1 cellular context compared by ENCODE assay signal in genomic region chr6:85642774-85643529, GRCh38.
TF ChIP-seq lines count a peak whose summit lies in the region.

SYNCRIP (minus strand) TSS chr6:85642886; CDS start chr6:85641439, 1,447 bp downstream.

TF ChIP-seq in GM12878, 131 proteins besides CTCF, POLR2A, EP300 and RAD21 (continued from another document):
- TF ChIP-seq, protein P1, sequence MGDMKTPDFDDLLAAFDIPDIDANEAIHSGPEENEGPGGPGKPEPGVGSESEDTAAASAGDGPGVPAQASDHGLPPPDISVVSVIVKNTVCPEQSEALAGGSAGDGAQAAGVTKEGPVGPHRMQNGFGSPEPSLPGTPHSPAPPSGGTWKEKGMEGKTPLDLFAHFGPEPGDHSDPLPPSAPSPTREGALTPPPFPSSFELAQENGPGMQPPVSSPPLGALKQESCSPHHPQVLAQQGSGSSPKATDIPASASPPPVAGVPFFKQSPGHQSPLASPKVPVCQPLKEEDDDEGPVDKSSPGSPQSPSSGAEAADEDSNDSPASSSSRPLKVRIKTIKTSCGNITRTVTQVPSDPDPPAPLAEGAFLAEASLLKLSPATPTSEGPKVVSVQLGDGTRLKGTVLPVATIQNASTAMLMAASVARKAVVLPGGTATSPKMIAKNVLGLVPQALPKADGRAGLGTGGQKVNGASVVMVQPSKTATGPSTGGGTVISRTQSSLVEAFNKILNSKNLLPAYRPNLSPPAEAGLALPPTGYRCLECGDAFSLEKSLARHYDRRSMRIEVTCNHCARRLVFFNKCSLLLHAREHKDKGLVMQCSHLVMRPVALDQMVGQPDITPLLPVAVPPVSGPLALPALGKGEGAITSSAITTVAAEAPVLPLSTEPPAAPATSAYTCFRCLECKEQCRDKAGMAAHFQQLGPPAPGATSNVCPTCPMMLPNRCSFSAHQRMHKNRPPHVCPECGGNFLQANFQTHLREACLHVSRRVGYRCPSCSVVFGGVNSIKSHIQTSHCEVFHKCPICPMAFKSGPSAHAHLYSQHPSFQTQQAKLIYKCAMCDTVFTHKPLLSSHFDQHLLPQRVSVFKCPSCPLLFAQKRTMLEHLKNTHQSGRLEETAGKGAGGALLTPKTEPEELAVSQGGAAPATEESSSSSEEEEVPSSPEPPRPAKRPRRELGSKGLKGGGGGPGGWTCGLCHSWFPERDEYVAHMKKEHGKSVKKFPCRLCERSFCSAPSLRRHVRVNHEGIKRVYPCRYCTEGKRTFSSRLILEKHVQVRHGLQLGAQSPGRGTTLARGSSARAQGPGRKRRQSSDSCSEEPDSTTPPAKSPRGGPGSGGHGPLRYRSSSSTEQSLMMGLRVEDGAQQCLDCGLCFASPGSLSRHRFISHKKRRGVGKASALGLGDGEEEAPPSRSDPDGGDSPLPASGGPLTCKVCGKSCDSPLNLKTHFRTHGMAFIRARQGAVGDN (IDR thresholded peaks at IDR 0.05) = no peak
- TF ChIP-seq EED (IDR thresholded peaks at IDR 0.05; ENCODE audit: low read depth) (no peak; the same call in 1 of the 2 replicates), CHD2 (IDR thresholded peaks at IDR 0.05; ENCODE audit: borderline replicate concordance, low read depth, low read length) (peak; percentile 89), RB1 (IDR thresholded peaks at IDR 0.05; ENCODE audit: borderline replicate concordance) (peak; percentile 93), MEF2A (IDR thresholded peaks at IDR 0.05; ENCODE audit: insufficient read depth, low read depth, low read length) (no peak), HDAC2 (IDR thresholded peaks at IDR 0.05) (no peak), YY1 (IDR thresholded peaks at IDR 0.05; ENCODE audit: low read depth, low read length) (peak; percentile 96), RELA (IDR thresholded peaks at IDR 0.05; ENCODE audit: borderline replicate concordance, partially characterized antibody) (peak; percentile 66), BHLHE40 (IDR thresholded peaks at IDR 0.05; ENCODE audit: borderline replicate concordance in 1 of 2, low read depth in 2 of 2, low read length in 1 of 2) (peak; percentile 68 to 86), EGR1 (IDR thresholded peaks at IDR 0.05; ENCODE audit: borderline replicate concordance in 1 of 2, low read depth in 2 of 2, low read length in 2 of 2) (peak; percentile 77 to 90), IKZF2 (IDR thresholded peaks at IDR 0.05) (peak; percentile 70 to 71), ASH2L (IDR thresholded peaks at IDR 0.05; ENCODE audit: borderline replicate concordance, low read depth) (no peak), TCF12 (IDR thresholded peaks at IDR 0.05; ENCODE audit: low read depth, low read length) (peak; percentile 62; the same call in 1 of the 2 replicates), SREBF2 (IDR thresholded peaks at IDR 0.05; ENCODE audit: low read length) (no peak), BCL3 (IDR thresholded peaks at IDR 0.05; ENCODE audit: borderline replicate concordance, insufficient read depth, low read depth, low read length, poor library complexity, severe bottlenecking) (no peak), POLR2AphosphoS5 (IDR thresholded peaks at IDR 0.05; ENCODE audit: low read length) (peak; percentile 98), SMAD5 (IDR thresholded peaks at IDR 0.05; ENCODE audit: low read depth) (peak; percentile 76; the same call in 1 of the 2 replicates), STAT1 (conservative IDR thresholded peaks at IDR 0.05) (0 out of 2 replicates have a peak, but pooled peaks have one; percentile 78), SMARCA5 (IDR thresholded peaks at IDR 0.05) (peak; percentile 65; the same call in 1 of the 2 replicates), ZNF274 (IDR thresholded peaks at IDR 0.05; ENCODE audit: insufficient read depth, insufficient read length) (no peak), SMC3 (IDR thresholded peaks at IDR 0.05; ENCODE audit: borderline replicate concordance, low read length) (0 out of 2 replicates have a peak, but pooled peaks have one; percentile 14), DPF2 (IDR thresholded peaks at IDR 0.05) (no peak), ZNF207 (IDR thresholded peaks at IDR 0.05; ENCODE audit: borderline replicate concordance) (peak; percentile 66; the same call in 1 of the 2 replicates), SMAD1 (IDR thresholded peaks at IDR 0.05; ENCODE audit: low read depth, partially characterized antibody) (peak; percentile 76), TAF1 (IDR thresholded peaks at IDR 0.05; ENCODE audit: borderline replicate concordance, low read depth, low read length) (peak; percentile 79), POU2F2 (IDR thresholded peaks at IDR 0.05; ENCODE audit: borderline replicate concordance, low read depth, low read length) (peak; percentile 49; the same call in 2 of the 3 replicates), ATF7 (IDR thresholded peaks at IDR 0.05; ENCODE audit: low read depth) (peak; percentile 77), RFX5 (IDR thresholded peaks at IDR 0.05; ENCODE audit: low read depth, low read length) (peak; percentile 38; the same call in 1 of the 2 replicates), CBFB (IDR thresholded peaks at IDR 0.05; ENCODE audit: low read depth) (peak; percentile 67; the same call in 1 of the 2 replicates), SP1 (IDR thresholded peaks at IDR 0.05; ENCODE audit: low read depth, low read length) (peak; percentile 38)
- TF ChIP-seq, protein P2, sequence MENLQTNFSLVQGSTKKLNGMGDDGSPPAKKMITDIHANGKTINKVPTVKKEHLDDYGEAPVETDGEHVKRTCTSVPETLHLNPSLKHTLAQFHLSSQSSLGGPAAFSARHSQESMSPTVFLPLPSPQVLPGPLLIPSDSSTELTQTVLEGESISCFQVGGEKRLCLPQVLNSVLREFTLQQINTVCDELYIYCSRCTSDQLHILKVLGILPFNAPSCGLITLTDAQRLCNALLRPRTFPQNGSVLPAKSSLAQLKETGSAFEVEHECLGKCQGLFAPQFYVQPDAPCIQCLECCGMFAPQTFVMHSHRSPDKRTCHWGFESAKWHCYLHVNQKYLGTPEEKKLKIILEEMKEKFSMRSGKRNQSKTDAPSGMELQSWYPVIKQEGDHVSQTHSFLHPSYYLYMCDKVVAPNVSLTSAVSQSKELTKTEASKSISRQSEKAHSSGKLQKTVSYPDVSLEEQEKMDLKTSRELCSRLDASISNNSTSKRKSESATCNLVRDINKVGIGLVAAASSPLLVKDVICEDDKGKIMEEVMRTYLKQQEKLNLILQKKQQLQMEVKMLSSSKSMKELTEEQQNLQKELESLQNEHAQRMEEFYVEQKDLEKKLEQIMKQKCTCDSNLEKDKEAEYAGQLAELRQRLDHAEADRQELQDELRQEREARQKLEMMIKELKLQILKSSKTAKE (IDR thresholded peaks at IDR 0.05; ENCODE audit: low read depth, poor library complexity, severe bottlenecking) = no peak
- TF ChIP-seq, protein P3, sequence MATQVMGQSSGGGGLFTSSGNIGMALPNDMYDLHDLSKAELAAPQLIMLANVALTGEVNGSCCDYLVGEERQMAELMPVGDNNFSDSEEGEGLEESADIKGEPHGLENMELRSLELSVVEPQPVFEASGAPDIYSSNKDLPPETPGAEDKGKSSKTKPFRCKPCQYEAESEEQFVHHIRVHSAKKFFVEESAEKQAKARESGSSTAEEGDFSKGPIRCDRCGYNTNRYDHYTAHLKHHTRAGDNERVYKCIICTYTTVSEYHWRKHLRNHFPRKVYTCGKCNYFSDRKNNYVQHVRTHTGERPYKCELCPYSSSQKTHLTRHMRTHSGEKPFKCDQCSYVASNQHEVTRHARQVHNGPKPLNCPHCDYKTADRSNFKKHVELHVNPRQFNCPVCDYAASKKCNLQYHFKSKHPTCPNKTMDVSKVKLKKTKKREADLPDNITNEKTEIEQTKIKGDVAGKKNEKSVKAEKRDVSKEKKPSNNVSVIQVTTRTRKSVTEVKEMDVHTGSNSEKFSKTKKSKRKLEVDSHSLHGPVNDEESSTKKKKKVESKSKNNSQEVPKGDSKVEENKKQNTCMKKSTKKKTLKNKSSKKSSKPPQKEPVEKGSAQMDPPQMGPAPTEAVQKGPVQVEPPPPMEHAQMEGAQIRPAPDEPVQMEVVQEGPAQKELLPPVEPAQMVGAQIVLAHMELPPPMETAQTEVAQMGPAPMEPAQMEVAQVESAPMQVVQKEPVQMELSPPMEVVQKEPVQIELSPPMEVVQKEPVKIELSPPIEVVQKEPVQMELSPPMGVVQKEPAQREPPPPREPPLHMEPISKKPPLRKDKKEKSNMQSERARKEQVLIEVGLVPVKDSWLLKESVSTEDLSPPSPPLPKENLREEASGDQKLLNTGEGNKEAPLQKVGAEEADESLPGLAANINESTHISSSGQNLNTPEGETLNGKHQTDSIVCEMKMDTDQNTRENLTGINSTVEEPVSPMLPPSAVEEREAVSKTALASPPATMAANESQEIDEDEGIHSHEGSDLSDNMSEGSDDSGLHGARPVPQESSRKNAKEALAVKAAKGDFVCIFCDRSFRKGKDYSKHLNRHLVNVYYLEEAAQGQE (IDR thresholded peaks at IDR 0.05; ENCODE audit: low read depth, low read length) = no peak
- TF ChIP-seq, protein P4, sequence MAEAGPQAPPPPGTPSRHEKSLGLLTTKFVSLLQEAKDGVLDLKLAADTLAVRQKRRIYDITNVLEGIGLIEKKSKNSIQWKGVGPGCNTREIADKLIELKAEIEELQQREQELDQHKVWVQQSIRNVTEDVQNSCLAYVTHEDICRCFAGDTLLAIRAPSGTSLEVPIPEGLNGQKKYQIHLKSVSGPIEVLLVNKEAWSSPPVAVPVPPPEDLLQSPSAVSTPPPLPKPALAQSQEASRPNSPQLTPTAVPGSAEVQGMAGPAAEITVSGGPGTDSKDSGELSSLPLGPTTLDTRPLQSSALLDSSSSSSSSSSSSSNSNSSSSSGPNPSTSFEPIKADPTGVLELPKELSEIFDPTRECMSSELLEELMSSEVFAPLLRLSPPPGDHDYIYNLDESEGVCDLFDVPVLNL (IDR thresholded peaks at IDR 0.05; ENCODE audit: low read depth, low read length) = 0 out of 2 replicates have a peak, but pooled peaks have one; percentile 45
- TF ChIP-seq, protein P5, sequence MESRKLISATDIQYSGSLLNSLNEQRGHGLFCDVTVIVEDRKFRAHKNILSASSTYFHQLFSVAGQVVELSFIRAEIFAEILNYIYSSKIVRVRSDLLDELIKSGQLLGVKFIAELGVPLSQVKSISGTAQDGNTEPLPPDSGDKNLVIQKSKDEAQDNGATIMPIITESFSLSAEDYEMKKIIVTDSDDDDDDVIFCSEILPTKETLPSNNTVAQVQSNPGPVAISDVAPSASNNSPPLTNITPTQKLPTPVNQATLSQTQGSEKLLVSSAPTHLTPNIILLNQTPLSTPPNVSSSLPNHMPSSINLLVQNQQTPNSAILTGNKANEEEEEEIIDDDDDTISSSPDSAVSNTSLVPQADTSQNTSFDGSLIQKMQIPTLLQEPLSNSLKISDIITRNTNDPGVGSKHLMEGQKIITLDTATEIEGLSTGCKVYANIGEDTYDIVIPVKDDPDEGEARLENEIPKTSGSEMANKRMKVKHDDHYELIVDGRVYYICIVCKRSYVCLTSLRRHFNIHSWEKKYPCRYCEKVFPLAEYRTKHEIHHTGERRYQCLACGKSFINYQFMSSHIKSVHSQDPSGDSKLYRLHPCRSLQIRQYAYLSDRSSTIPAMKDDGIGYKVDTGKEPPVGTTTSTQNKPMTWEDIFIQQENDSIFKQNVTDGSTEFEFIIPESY (IDR thresholded peaks at IDR 0.05) = no peak
- TF ChIP-seq, protein P6, sequence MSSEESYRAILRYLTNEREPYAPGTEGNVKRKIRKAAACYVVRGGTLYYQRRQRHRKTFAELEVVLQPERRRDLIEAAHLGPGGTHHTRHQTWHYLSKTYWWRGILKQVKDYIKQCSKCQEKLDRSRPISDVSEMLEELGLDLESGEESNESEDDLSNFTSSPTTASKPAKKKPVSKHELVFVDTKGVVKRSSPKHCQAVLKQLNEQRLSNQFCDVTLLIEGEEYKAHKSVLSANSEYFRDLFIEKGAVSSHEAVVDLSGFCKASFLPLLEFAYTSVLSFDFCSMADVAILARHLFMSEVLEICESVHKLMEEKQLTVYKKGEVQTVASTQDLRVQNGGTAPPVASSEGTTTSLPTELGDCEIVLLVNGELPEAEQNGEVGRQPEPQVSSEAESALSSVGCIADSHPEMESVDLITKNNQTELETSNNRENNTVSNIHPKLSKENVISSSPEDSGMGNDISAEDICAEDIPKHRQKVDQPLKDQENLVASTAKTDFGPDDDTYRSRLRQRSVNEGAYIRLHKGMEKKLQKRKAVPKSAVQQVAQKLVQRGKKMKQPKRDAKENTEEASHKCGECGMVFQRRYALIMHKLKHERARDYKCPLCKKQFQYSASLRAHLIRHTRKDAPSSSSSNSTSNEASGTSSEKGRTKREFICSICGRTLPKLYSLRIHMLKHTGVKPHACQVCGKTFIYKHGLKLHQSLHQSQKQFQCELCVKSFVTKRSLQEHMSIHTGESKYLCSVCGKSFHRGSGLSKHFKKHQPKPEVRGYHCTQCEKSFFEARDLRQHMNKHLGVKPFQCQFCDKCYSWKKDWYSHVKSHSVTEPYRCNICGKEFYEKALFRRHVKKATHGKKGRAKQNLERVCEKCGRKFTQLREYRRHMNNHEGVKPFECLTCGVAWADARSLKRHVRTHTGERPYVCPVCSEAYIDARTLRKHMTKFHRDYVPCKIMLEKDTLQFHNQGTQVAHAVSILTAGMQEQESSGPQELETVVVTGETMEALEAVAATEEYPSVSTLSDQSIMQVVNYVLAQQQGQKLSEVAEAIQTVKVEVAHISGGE (CRISPR knock-in tag; IDR thresholded peaks at IDR 0.05) = no peak
